ENCODE assay signal across 17 cellular contexts in the genomic region with DNA sequence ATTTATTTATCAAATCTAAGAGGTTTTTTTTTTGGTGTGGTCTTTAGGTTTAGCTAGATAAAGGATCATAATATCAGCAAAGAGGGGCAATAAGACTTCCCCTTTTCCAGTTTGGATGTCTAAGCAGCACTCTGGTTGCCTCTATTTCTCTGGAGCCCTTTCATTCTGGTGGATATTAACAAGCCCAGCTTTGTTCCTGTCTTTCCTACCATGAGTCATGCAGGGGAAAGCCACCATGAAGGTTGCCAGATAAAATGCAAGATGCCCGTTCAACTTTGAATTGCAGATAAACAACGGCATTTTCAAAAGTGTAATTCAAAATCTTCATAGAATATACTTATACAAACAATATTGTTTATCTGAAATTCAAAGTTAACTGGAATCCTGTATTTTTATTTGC.
A peak's percentile ranks its signal among the peaks of the same experiment; 100 is the strongest.
DNase-seq lines count a peak whose midpoint lies in the region; ATAC-seq and TF ChIP-seq lines count a peak whose summit lies in the region.
"Had no signal": no experiment of that assay in that cellular context is flagged by ENCODE, and none has a peak within 500 bp of the region (broad histone marks: within the 10 kb centered on the region; RNA-seq: fewer than 3 reads in every experiment).

No MANE protein-coding gene starts in this region.

- H3K27ac ChIP-seq in RWPE2 (ENCODE audit: poor library complexity, severe bottlenecking): no peak overlapping the region
- H3K27ac ChIP-seq: gastroesophageal sphincter, suprapubic skin, VCaP had no signal

- H3K27me3 ChIP-seq in RWPE2 (ENCODE audit: insufficient read depth, poor library complexity, severe bottlenecking): no peaks in the 10 kb centered on the region
- H3K27me3 ChIP-seq: gastroesophageal sphincter, suprapubic skin had no signal

- no peaks in the 10 kb centered on the region for H3K9me3 ChIP-seq in RWPE2 (ENCODE audit: severe bottlenecking)
- H3K9me3 ChIP-seq: gastroesophageal sphincter, suprapubic skin had no signal

- TF ChIP-seq CTCF in RWPE2 (IDR thresholded peaks at IDR 0.05; ENCODE audit: poor library complexity, severe bottlenecking) (no peak), epithelial cell of esophagus (IDR thresholded peaks at IDR 0.05; ENCODE audit: insufficient read depth, low read depth, low read length, missing control alignments) (no peak)

- H3K4me1 ChIP-seq in RWPE2 (ENCODE audit: insufficient read depth, poor library complexity, severe bottlenecking): peaks cover 5% of the 10 kb centered on the region
- H3K4me1 ChIP-seq: gastroesophageal sphincter, suprapubic skin had no signal

- 0 out of 3 replicates have a peak, but pooled peaks have one; percentile 55 for ATAC-seq in RWPE2 (ENCODE audit: low read depth)
- ATAC-seq: gastroesophageal sphincter, left colon had no signal

- no peak overlapping the region for H3K4me3 ChIP-seq in RWPE2 (ENCODE audit: severe bottlenecking)
- no peak overlapping the region for H3K4me3 ChIP-seq in epithelial cell of esophagus (ENCODE audit: low read length)
- H3K4me3 ChIP-seq: gastroesophageal sphincter, suprapubic skin had no signal

- H3K36me3 ChIP-seq in RWPE2 (ENCODE audit: low read depth): no peaks in the 10 kb centered on the region
- H3K36me3 ChIP-seq: gastroesophageal sphincter, suprapubic skin had no signal

- peak; percentile 45 for DNase-seq in EH (ENCODE audit: low read depth)
- DNase-seq in RWPE2 (ENCODE audit: low spot score): no peak
- peak; percentile 64 for DNase-seq in epithelial cell of esophagus (ENCODE audit: low read depth)
- peak; percentile 72 for DNase-seq in renal cortical epithelial cell (ENCODE audit: low read depth)
- no peak for DNase-seq in DMS153 (lab: John Stamatoyannopoulos, UW)
- DNase-seq in putamen (ENCODE audit: low spot score): no peak
- DNase-seq in activated effector memory CD4-positive, alpha-beta T cell treated with Interleukin-2 at 50 U/mL for 16 hours: no peak
- DNase-seq: GOT3; Kasumi-1; left colon; NCI-H1105 treated with DMSO at 0.1 percent for 48 hours; NCI-H524; SHP77; stimulated activated CD4-positive, alpha-beta T cell treated with anti-CD3 and anti-CD28 coated beads, Interleukin-15, amount 100 ng/mL, for 24 hours had no signal

Comparison
In these comparisons a context has a peak if more than half of its experiments do, and no peak if none do; other contexts are left out.
1. DNase-seq: peak in EH (single experiment), epithelial cell of esophagus (single experiment) and renal cortical epithelial cell (single experiment); none in RWPE2 (single experiment), DMS153 (single experiment), putamen (single experiment) and activated effector memory CD4-positive, alpha-beta T cell treated with Interleukin-2 at 50 U/mL for 16 hours (single experiment).